ENCODE assay signal across 8 cellular contexts in the genomic region with DNA sequence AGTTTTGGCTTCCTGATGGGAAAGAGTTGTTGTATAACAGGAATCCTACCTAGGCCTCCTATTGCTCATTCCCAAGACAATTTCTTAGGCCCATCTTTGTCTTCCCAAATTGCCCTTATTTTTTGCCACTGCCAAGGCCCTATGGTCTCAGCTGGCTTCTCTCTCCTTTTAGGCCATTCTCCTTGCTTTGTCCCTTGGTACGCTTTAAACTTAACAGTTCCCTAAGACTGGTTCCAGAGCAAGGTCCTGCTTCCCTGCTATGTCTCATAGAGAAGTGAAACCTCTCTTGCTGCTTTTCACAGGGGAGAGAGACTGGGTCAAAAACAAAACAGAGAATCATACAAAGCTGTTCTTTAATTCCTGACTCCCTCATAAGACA.
DNase-seq lines count a peak whose midpoint lies in the region; ATAC-seq and TF ChIP-seq lines count a peak whose summit lies in the region.

No MANE protein-coding gene starts in this region.

- DNase-seq in GM10266 (ENCODE audit: extremely low spot score) (peak; percentile 22), MV-4-11 (lab: John Stamatoyannopoulos, UW) (peak; percentile 85), mesenchymal stem cell (no peak), amygdala (lab: John Stamatoyannopoulos, UW) (no peak), NCI-H446 (lab: John Stamatoyannopoulos, UW) (no peak), HPDE6-E6E7 (ENCODE audit: extremely low spot score) (no peak), tibial nerve (ENCODE audit: low spot score in 2 of 2) (no peak)

- no peak overlapping the region for H2BK5ac ChIP-seq in mesenchymal stem cell (ENCODE audit: low read depth, low read length, poor library complexity, severe bottlenecking)

- no peaks in the 10 kb centered on the region for H3K79me1 ChIP-seq in mesenchymal stem cell (replicated peaks; ENCODE audit: low read length, poor library complexity, severe bottlenecking)

- H3K4me1 ChIP-seq in mesenchymal stem cell (ENCODE audit: control insufficient read depth, insufficient read depth, low read depth, low read length) (peaks cover 8% of the 10 kb centered on the region), tibial nerve (peaks cover 0 to 49% (median 22%) of the 10 kb centered on the region in 4 donors)

- H4K8ac ChIP-seq in mesenchymal stem cell (ENCODE audit: low read length) = no peak overlapping the region

- H3K4ac ChIP-seq in mesenchymal stem cell (ENCODE audit: low read depth in 1 of 2, low read length in 2 of 2) = peak overlapping the region in 1 of 2 experiments; percentile 49

- H2BK12ac ChIP-seq in mesenchymal stem cell (ENCODE audit: low read length in 2 of 2) = peak overlapping the region in 1 of 2 experiments; percentile 87

- H3K27me3 ChIP-seq in mesenchymal stem cell (ENCODE audit: control insufficient read depth in 1 of 2, insufficient read depth in 1 of 2, low read length in 2 of 2) = no peaks in the 10 kb centered on the region
- H3K27me3 ChIP-seq in tibial nerve = no peaks in the 10 kb centered on the region

- TF ChIP-seq EP300 in tibial nerve (IDR thresholded peaks at IDR 0.05) = no peak

- H3K9me3 ChIP-seq in mesenchymal stem cell (ENCODE audit: control insufficient read depth, low read length) = peaks cover 1% of the 10 kb centered on the region
- H3K9me3 ChIP-seq in tibial nerve = no peaks in the 10 kb centered on the region

- H2BK15ac ChIP-seq in mesenchymal stem cell (ENCODE audit: low read depth, poor library complexity, severe bottlenecking) = no peak overlapping the region

- peak overlapping the region; percentile 86 for H2AK5ac ChIP-seq in mesenchymal stem cell (ENCODE audit: low read length, severe bottlenecking)

- H3K4me2 ChIP-seq in mesenchymal stem cell (ENCODE audit: low read length, poor library complexity, severe bottlenecking) = no peak overlapping the region

- ATAC-seq in GM21367 (IDR thresholded peaks at IDR 0.05; ENCODE audit: unreplicated experiment) = peak; percentile 59

- no peak overlapping the region for H3K14ac ChIP-seq in mesenchymal stem cell (ENCODE audit: low read length in 2 of 2)

- no peak overlapping the region for H3K9ac ChIP-seq in mesenchymal stem cell (ENCODE audit: low read length)

- H3K4me3 ChIP-seq in mesenchymal stem cell (ENCODE audit: insufficient read depth in 1 of 2, low read depth in 1 of 2, low read length in 2 of 2) = no peak overlapping the region
- no peak overlapping the region for H3K4me3 ChIP-seq in tibial nerve

- 100% methylated on average over 1 of the region's 1 CpG for WGBS in mesenchymal stem cell
- WGBS in tibial nerve, 2 donors = 88% methylated on average over 1 of the region's 1 CpG

- H4K91ac ChIP-seq in mesenchymal stem cell (ENCODE audit: low read length) = no peak overlapping the region

- H3K36me3 ChIP-seq in mesenchymal stem cell (ENCODE audit: control insufficient read depth in 1 of 2, insufficient read depth in 2 of 2, low read depth in 1 of 2, low read length in 2 of 2) (no peaks in the 10 kb centered on the region), tibial nerve (no peaks in the 10 kb centered on the region)

- TF ChIP-seq POLR2A in tibial nerve (IDR thresholded peaks at IDR 0.05) = no peak

- H3K27ac ChIP-seq in mesenchymal stem cell (ENCODE audit: low read length, poor library complexity, severe bottlenecking) = peak overlapping the region; percentile 76
- H3K27ac ChIP-seq in tibial nerve = peak overlapping the region in 1 of 4 donors; percentile 26

- TF ChIP-seq CTCF in GM10266 (IDR thresholded peaks at IDR 0.05; ENCODE audit: control insufficient read depth, insufficient read depth, low read depth, missing control alignments) = no peak
- no peak for TF ChIP-seq CTCF in tibial nerve (IDR thresholded peaks at IDR 0.05)

- H2AFZ ChIP-seq in mesenchymal stem cell (ENCODE audit: low read depth, low read length) = no peak overlapping the region

- H3K23ac ChIP-seq in mesenchymal stem cell (ENCODE audit: low read length in 2 of 2) = no peak overlapping the region

- no peak overlapping the region for H2BK120ac ChIP-seq in mesenchymal stem cell (ENCODE audit: low read depth, low read length)

- no peak overlapping the region for H3K18ac ChIP-seq in mesenchymal stem cell (ENCODE audit: low read depth in 1 of 2, low read length in 2 of 2)

Comparison
In these comparisons a context has a peak if more than half of its experiments do, and no peak if none do; other contexts are left out.
1. DNase-seq: peak in GM10266 (single experiment) and MV-4-11 (single experiment); none in mesenchymal stem cell (single experiment), amygdala (0 of 56), NCI-H446 (0 of 2), HPDE6-E6E7 (single experiment) and tibial nerve (0 of 2).